ENCODE assay signal across 11 cellular contexts in the genomic region with DNA sequence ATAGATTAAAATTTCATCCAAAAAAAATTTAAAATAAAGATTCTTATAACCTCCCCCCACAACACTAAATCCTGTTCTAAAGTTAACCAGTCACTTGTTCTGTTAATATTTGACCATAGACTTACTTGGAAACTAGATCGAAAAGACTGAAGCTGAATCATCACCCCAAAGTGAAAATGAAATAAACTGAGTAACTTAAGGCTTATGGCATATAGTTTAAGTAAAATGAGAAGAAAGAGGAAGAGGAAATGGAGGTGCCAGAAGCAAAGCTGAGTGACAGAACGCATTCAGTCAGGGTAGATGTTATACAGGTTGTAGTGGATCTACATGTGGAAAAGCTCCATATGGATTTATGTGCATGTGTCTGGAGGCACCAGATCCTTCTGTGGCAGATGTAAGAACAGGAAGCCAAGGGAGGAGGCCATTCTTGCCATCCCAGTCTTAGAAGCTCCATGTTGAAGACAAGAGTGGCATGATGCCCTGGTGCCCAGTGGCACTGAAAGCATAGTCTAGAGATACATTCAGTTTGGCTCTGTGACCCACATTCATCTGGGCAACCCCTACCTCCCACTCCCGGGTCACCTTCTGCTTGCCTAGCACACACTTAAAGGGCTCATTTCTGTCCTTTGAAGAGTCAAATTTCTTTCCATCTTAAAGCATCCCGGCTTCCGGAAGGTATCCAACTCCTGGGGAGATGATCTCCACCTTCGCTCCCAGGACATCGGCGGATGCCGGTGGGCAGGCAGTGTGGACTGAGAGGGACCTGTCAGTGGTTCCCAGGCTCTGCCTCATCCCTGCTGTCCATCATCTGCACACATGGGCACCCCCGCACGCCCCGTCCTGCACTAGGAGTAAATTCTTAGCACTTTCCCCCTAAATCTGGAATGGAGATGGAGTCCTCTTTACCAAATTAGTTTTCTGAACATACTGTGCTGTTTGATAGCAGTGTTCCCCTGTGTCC.
DNase-seq lines count a peak whose midpoint lies in the region; ATAC-seq and TF ChIP-seq lines count a peak whose summit lies in the region.
"Had no signal": no experiment of that assay in that cellular context is flagged by ENCODE, and none has a peak within 500 bp of the region (broad histone marks: within the 10 kb centered on the region; RNA-seq: fewer than 3 reads in every experiment).

No MANE protein-coding gene starts in this region.

- WGBS in body of pancreas, 2 donors, result 90 to 93% methylated on average over 12 of the region's 12 CpGs

- peaks cover 45% of the 10 kb centered on the region for H3K4me1 Mint-ChIP-seq in activated CD4-positive, alpha-beta memory T cell treated with anti-CD3 and anti-CD28 coated beads for 36 hours (ENCODE audit: low read depth)

- POLR2A ChIA-PET in activated CD4-positive, alpha-beta memory T cell treated with anti-CD3 and anti-CD28 coated beads for 36 hours (lab: Charles Lee), result interaction anchor here (0.5 kb wide), 1 partner anchor 361 kb away, joined by 3 read pairs; no protein-coding TSS in a partner anchor

- H3K9me3 ChIP-seq in body of pancreas, result no peaks in the 10 kb centered on the region
- H3K9me3 ChIP-seq: thoracic aorta had no signal

- no peak overlapping the region for H3K4me3 ChIP-seq in body of pancreas
- H3K4me3 ChIP-seq: thoracic aorta had no signal

- H3K27ac ChIP-seq in body of pancreas, result no peak overlapping the region
- H3K27ac ChIP-seq: thoracic aorta had no signal

- DNase-seq in activated CD4-positive, alpha-beta T cell treated with anti-CD3 and anti-CD28 coated beads for 48 hours, result peak; percentile 4
- DNase-seq in activated CD4-positive, alpha-beta T cell treated with anti-CD3 and anti-CD28 coated beads, Interleukin-2, amount 50 U/mL, for 4 hours, result no peak
- no peak for DNase-seq in activated CD4-positive, alpha-beta memory T cell treated with anti-CD3 and anti-CD28 coated beads for 36 hours
- DNase-seq in renal cortical epithelial cell (ENCODE audit: low read depth), result peak; percentile 95
- no peak for DNase-seq in hepatic stellate cell (ENCODE audit: low spot score)
- DNase-seq in globus pallidus (ENCODE audit: low spot score), result no peak
- DNase-seq in body of pancreas, result no peak
- DNase-seq: aorta had no signal

- TF ChIP-seq POLR2A in body of pancreas (IDR thresholded peaks at IDR 0.05), result no peak

- CTCF ChIA-PET in activated CD4-positive, alpha-beta memory T cell treated with anti-CD3 and anti-CD28 coated beads for 36 hours (lab: Charles Lee), result interaction anchor here (0.9 kb wide), 1 partner anchor 17 kb away, joined by 3 read pairs; no protein-coding TSS in a partner anchor

- H3K27me3 ChIP-seq in body of pancreas, result no peaks in the 10 kb centered on the region

- H3K4me3 Mint-ChIP-seq in activated CD4-positive, alpha-beta memory T cell treated with anti-CD3 and anti-CD28 coated beads for 36 hours, result no peak overlapping the region
- H3K4me3 Mint-ChIP-seq: mesothelial cell of epicardium had no signal

- ATAC-seq in HG02759 (IDR thresholded peaks at IDR 0.05; ENCODE audit: unreplicated experiment) (peak; percentile 66), body of pancreas (no peak)

- no peaks in the 10 kb centered on the region for H3K27me3 Mint-ChIP-seq in activated CD4-positive, alpha-beta memory T cell treated with anti-CD3 and anti-CD28 coated beads for 36 hours

- intact Hi-C loops in activated CD4-positive, alpha-beta memory T cell treated with anti-CD3 and anti-CD28 coated beads for 36 hours (cut with micrococcal nuclease), result loop anchor here (5.0 kb wide), 2 partner anchors 84 to 421 kb away; no protein-coding TSS in a partner anchor
- intact Hi-C loops in body of pancreas (cut with DNase I), result no loop called here

- peak overlapping the region; percentile 91 for H3K27ac Mint-ChIP-seq in activated CD4-positive, alpha-beta memory T cell treated with anti-CD3 and anti-CD28 coated beads for 36 hours
- H3K27ac Mint-ChIP-seq: mesothelial cell of epicardium had no signal

- no peaks in the 10 kb centered on the region for H3K36me3 ChIP-seq in body of pancreas (replicated peaks in 1 of 2; ENCODE audit: insufficient read depth in 1 of 2, low read depth in 2 of 2)
- H3K36me3 ChIP-seq: thoracic aorta had no signal

- TF ChIP-seq CTCF in body of pancreas (IDR thresholded peaks at IDR 0.05), result no peak

- peaks cover 7% of the 10 kb centered on the region for H3K36me3 Mint-ChIP-seq in activated CD4-positive, alpha-beta memory T cell treated with anti-CD3 and anti-CD28 coated beads for 36 hours

- H3K9me3 Mint-ChIP-seq in activated CD4-positive, alpha-beta memory T cell treated with anti-CD3 and anti-CD28 coated beads for 36 hours, result no peaks in the 10 kb centered on the region
- H3K9me3 Mint-ChIP-seq: mesothelial cell of epicardium had no signal

- H3K4me1 ChIP-seq in body of pancreas, result no peaks in the 10 kb centered on the region

Comparison
In these comparisons a context has a peak if more than half of its experiments do, and no peak if none do; other contexts are left out.
1. DNase-seq: peak in activated CD4-positive, alpha-beta T cell treated with anti-CD3 and anti-CD28 coated beads for 48 hours (single experiment) and renal cortical epithelial cell (single experiment); none in activated CD4-positive, alpha-beta T cell treated with anti-CD3 and anti-CD28 coated beads, Interleukin-2, amount 50 U/mL, for 4 hours (0 of 2), activated CD4-positive, alpha-beta memory T cell treated with anti-CD3 and anti-CD28 coated beads for 36 hours (single experiment), hepatic stellate cell (single experiment), globus pallidus (single experiment) and body of pancreas (0 of 4).